In genomic region chr6:10030942-10031537, GRCh38 we compare ENCODE assay signal across 9 cellular contexts.
DNase-seq lines count a peak whose midpoint lies in the region; TF ChIP-seq lines count a peak whose summit lies in the region.
"Had no signal": no experiment of that assay in that cellular context is flagged by ENCODE, and none has a peak within 500 bp of the region (broad histone marks: within the 10 kb centered on the region; RNA-seq: fewer than 3 reads in every experiment).

No MANE protein-coding gene starts in this region.

- peak; percentile 4 to 5 for DNase-seq in NCI-H2081 (lab: John Stamatoyannopoulos, UW)
- no peak for DNase-seq in NCI-H2081 treated with DMSO at 0.1 percent for 48 hours (lab: John Stamatoyannopoulos, UW)
- DNase-seq in NAMALWA (ENCODE audit: low spot score) = peak; percentile 51
- no peak for DNase-seq in dorsolateral prefrontal cortex
- DNase-seq in renal cortical epithelial cell (ENCODE audit: low read depth) = peak; percentile 17
- DNase-seq in uterus = no peak
- DNase-seq in stimulated activated CD4-positive, alpha-beta T cell treated with anti-CD3 and anti-CD28 coated beads, Interleukin-1b, Interleukin-23, amount 100 ng/mL, for 48 hours = no peak
- DNase-seq in NCI-H1092 treated with DMSO at 0.1 percent for 48 hours (lab: John Stamatoyannopoulos, UW) = no peak

- no peaks in the 10 kb centered on the region for H3K4me1 ChIP-seq in uterus

- H3K9me3 ChIP-seq in uterus = no peaks in the 10 kb centered on the region
- H3K9me3 ChIP-seq: BLaER1 treated with 17β-estradiol and CSF1 and Interleukin-3, amounts not matched to agents 10 nM and 100 nM had no signal

- peak; percentile 44 to 81 (median 66) for TF ChIP-seq CTCF in dorsolateral prefrontal cortex (IDR thresholded peaks at IDR 0.05 in 54 of 56, conservative IDR thresholded peaks at IDR 0.05 in 2 of 56; ENCODE audit: low read depth in 1 of 56, partially characterized antibody in 56 of 56)
- no peak for TF ChIP-seq CTCF in uterus (IDR thresholded peaks at IDR 0.05)

- H3K27me3 ChIP-seq in dorsolateral prefrontal cortex = peaks cover 0 to 53% (median 4%) of the 10 kb centered on the region in 45 donors
- H3K27me3 ChIP-seq in uterus = no peaks in the 10 kb centered on the region
- H3K27me3 ChIP-seq: BLaER1 treated with 17β-estradiol and CSF1 and Interleukin-3, amounts not matched to agents 10 nM and 100 nM had no signal

- H3K36me3 ChIP-seq in uterus = no peaks in the 10 kb centered on the region
- H3K36me3 ChIP-seq: BLaER1 treated with 17β-estradiol and CSF1 and Interleukin-3, amounts not matched to agents 10 nM and 100 nM had no signal

- intact Hi-C loops in dorsolateral prefrontal cortex (cut with DNase I) (loop anchor here in 1 of 2 donors (5.0 kb wide), 1 partner anchor 401 kb away; no protein-coding TSS in a partner anchor), uterus (cut with DNase I; ENCODE audit: low total_unique reads) (no loop called here)

- no peak for TF ChIP-seq POLR2A in uterus (IDR thresholded peaks at IDR 0.05)

- H3K4me3 ChIP-seq in dorsolateral prefrontal cortex = no peak overlapping the region
- no peak overlapping the region for H3K4me3 ChIP-seq in uterus
- H3K4me3 ChIP-seq: BLaER1 treated with 17β-estradiol and CSF1 and Interleukin-3, amounts not matched to agents 10 nM and 100 nM had no signal

- no peak overlapping the region for H3K27ac ChIP-seq in dorsolateral prefrontal cortex
- H3K27ac ChIP-seq in uterus = no peak overlapping the region
- H3K27ac ChIP-seq: BLaER1 treated with 17β-estradiol and CSF1 and Interleukin-3, amounts not matched to agents 10 nM and 100 nM had no signal

Comparison
In these comparisons a context has a peak if more than half of its experiments do, and no peak if none do; other contexts are left out.
1. DNase-seq: peak in NCI-H2081 (2 of 2), NAMALWA (single experiment) and renal cortical epithelial cell (single experiment); none in NCI-H2081 treated with DMSO at 0.1 percent for 48 hours (single experiment), dorsolateral prefrontal cortex (0 of 10), uterus (0 of 2), stimulated activated CD4-positive, alpha-beta T cell treated with anti-CD3 and anti-CD28 coated beads, Interleukin-1b, Interleukin-23, amount 100 ng/mL, for 48 hours (single experiment) and NCI-H1092 treated with DMSO at 0.1 percent for 48 hours (single experiment).
2. CTCF ChIP-seq: peak in dorsolateral prefrontal cortex (56 of 56); none in uterus (0 of 4).